ENCODE assay signal across 8 cellular contexts in the genomic region with DNA sequence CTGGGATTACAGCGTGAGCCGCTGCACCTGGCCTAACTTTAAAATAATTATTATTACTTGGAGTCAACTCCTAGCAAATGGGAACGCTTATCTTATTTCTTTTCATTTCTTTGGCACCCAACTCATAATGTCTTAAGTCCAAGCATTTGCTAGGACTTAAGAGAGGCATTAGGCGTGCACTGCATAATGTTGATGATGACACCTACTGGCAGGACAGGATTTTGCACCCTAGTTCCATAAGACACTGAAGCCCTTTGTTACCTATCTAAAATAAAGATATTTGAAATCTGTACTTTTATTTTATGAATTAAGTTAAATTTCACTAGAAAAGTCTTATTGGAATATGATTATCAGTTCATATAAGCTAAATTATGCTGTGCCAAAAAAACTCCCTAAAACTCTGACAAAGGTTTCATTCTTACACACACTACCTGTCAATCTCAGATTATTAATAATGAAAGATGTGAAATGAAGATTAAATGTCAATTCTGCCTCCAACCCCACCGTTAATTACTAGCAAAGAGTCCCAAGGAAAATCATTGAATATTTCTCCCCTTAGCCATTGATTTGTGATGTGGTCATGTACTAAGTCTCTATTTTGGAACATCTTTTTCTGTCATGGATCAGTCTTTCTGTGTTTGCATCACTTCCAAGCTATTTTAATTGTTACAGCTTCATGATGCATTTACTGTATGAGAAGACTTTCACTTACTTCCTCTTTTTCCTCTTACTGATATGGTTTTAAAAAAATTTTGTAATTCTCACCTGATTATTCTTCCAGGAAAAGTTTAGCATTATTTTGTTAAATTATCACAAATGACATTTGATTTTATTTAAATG.
A peak's percentile ranks its signal among the peaks of the same experiment; 100 is the strongest.
DNase-seq lines count a peak whose midpoint lies in the region; ATAC-seq and TF ChIP-seq lines count a peak whose summit lies in the region.

No MANE protein-coding gene starts in this region.

- no peak overlapping the region for H3K4me3 ChIP-seq in GM12875 (ENCODE audit: low read depth, low read length)
- no peak overlapping the region for H3K4me3 ChIP-seq in effector memory CD4-positive, alpha-beta T cell (ENCODE audit: insufficient read depth, low read depth, low read length, poor library complexity, severe bottlenecking)

- H3K4me1 ChIP-seq in effector memory CD4-positive, alpha-beta T cell (ENCODE audit: control insufficient read depth, insufficient read depth, low read length, poor library complexity, severe bottlenecking), result no peaks in the 10 kb centered on the region

- ATAC-seq in HG03565 (IDR thresholded peaks at IDR 0.05; ENCODE audit: unreplicated experiment) (peak; percentile 86), HG03280 (IDR thresholded peaks at IDR 0.05; ENCODE audit: unreplicated experiment) (no peak)

- no peaks in the 10 kb centered on the region for H3K36me3 ChIP-seq in effector memory CD4-positive, alpha-beta T cell (ENCODE audit: control insufficient read depth, insufficient read depth, low read length)

- no peak overlapping the region for H3K27ac ChIP-seq in VCaP
- H3K27ac ChIP-seq in effector memory CD4-positive, alpha-beta T cell (ENCODE audit: insufficient read depth, low read length, poor library complexity, severe bottlenecking), result no peak overlapping the region

- H3K9me3 ChIP-seq in effector memory CD4-positive, alpha-beta T cell (ENCODE audit: control insufficient read depth, low read length), result no peaks in the 10 kb centered on the region

- DNase-seq in AG20443 (ENCODE audit: low spot score) (peak; percentile 42), iPS-NIHi11 (ENCODE audit: low spot score) (peak; percentile 45), NCI-H2171 treated with DMSO at 0.1 percent for 48 hours (lab: John Stamatoyannopoulos, UW) (no peak)
- DNase-seq in effector memory CD4-positive, alpha-beta T cell, result no peak

- H3K27me3 ChIP-seq in effector memory CD4-positive, alpha-beta T cell (replicated peaks; ENCODE audit: control insufficient read depth, insufficient read depth, low read length, poor library complexity, severe bottlenecking), result no peaks in the 10 kb centered on the region

- TF ChIP-seq CTCF in GM12875 (IDR thresholded peaks at IDR 0.05; ENCODE audit: borderline replicate concordance, insufficient read depth, low read depth, low read length), result peak; percentile 67
- TF ChIP-seq CTCF in VCaP (conservative IDR thresholded peaks at IDR 0.05), result peak; percentile 81

Comparison
In these comparisons a context has a peak if more than half of its experiments do, and no peak if none do; other contexts are left out.
1. DNase-seq: peak in AG20443 (single experiment) and iPS-NIHi11 (single experiment); none in effector memory CD4-positive, alpha-beta T cell (0 of 3) and NCI-H2171 treated with DMSO at 0.1 percent for 48 hours (single experiment).